Comparison of ENCODE assay signal across 27 cellular contexts in genomic region chr9:71514344-71514975, GRCh38.
"Had no signal": no experiment of that assay in that cellular context is flagged by ENCODE, and none has a peak within 500 bp of the region (broad histone marks: within the 10 kb centered on the region; RNA-seq: fewer than 3 reads in every experiment).

No MANE protein-coding gene starts in this region.

- H3K4me1 ChIP-seq: pancreas, psoas muscle, sigmoid colon, stomach, tibial artery had no signal

- DNase-seq: activated CD4-positive, alpha-beta T cell treated with anti-CD3 and anti-CD28 coated beads for 48 hours; activated CD4-positive, alpha-beta T cell treated with anti-CD3 and anti-CD28 coated beads, Interleukin-2, amount 50 U/mL, for 48 hours; activated CD8-positive, alpha-beta memory T cell treated with anti-CD3 and anti-CD28 coated beads, Interleukin-2, amount 50 U/mL, for 4 hours; activated gamma-delta T cell treated with Interleukin-2 at 50 U/mL for 16 hours; activated naive CD4-positive, alpha-beta T cell treated with anti-CD3 and anti-CD28 coated beads, Interleukin-2, amount 50 U/mL, for 16 hours; activated T-cell treated with anti-CD3 and anti-CD28 coated beads, Interleukin-2, amount 50 U/mL, for 24 hours; effector CD8-positive, alpha-beta T cell; erythroblast; head of caudate nucleus; kidney; left colon; naive thymus-derived CD4-positive, alpha-beta T cell; nucleus accumbens; pancreas; psoas muscle; sigmoid colon; stimulated activated CD4-positive, alpha-beta T cell treated with anti-CD3 and anti-CD28 coated beads, Interleukin-1b, Interleukin-23, amount 100 ng/mL, for 48 hours; stimulated activated CD4-positive, alpha-beta T cell treated with anti-CD3 and anti-CD28 coated beads, Interleukin-4, amount 100 ng/mL, for 4 hours; stimulated activated naive B cell treated with anti-CD40 and anti-IgM and Interleukin-4, amounts not matched to agents 10 μg/mL and 1 μg/mL and 100 μg/mL, for 72 hours; stomach; tibial artery; WERI-Rb-1 had no signal

- H3K4me3 Mint-ChIP-seq: activated T-cell treated with anti-CD3 and anti-CD28 coated beads, Interleukin-2, amount 50 U/mL, for 24 hours; activated T-helper 17 cell treated with anti-CD3 and anti-CD28 coated beads, Interleukin-2, amount 50 U/mL, for 72 hours; central memory CD8-positive, alpha-beta T cell; mesothelial cell of epicardium; naive thymus-derived CD4-positive, alpha-beta T cell; stimulated activated naive B cell treated with anti-CD40 and anti-IgM and Interleukin-4, amounts not matched to agents 10 μg/mL and 1 μg/mL and 100 μg/mL, for 72 hours had no signal

- H3K27me3 ChIP-seq: pancreas, sigmoid colon, stomach had no signal

- H3K36me3 ChIP-seq: pancreas, sigmoid colon, stomach, tibial artery, WERI-Rb-1 had no signal

- H3K36me3 Mint-ChIP-seq: mesothelial cell of epicardium; naive thymus-derived CD4-positive, alpha-beta T cell; stimulated activated naive B cell treated with anti-CD40 and anti-IgM and Interleukin-4, amounts not matched to agents 10 μg/mL and 1 μg/mL and 100 μg/mL, for 72 hours had no signal

- H3K9me3 ChIP-seq: pancreas, psoas muscle, sigmoid colon, stomach, tibial artery had no signal

- H3K4me3 ChIP-seq: pancreas, psoas muscle, sigmoid colon, smooth muscle cell, stomach, tibial artery had no signal

- H3K4me1 Mint-ChIP-seq: activated T-helper 17 cell treated with anti-CD3 and anti-CD28 coated beads, Interleukin-2, amount 50 U/mL, for 72 hours; central memory CD8-positive, alpha-beta T cell had no signal

- H3K9me3 Mint-ChIP-seq: activated T-cell treated with anti-CD3 and anti-CD28 coated beads, Interleukin-2, amount 50 U/mL, for 24 hours; activated T-helper 17 cell treated with anti-CD3 and anti-CD28 coated beads, Interleukin-2, amount 50 U/mL, for 72 hours; central memory CD8-positive, alpha-beta T cell had no signal

- H3K27ac ChIP-seq: pancreas, psoas muscle, sigmoid colon, stomach, tibial artery, WERI-Rb-1 had no signal

- H3K27ac Mint-ChIP-seq: activated T-cell treated with anti-CD3 and anti-CD28 coated beads, Interleukin-2, amount 50 U/mL, for 24 hours; activated T-helper 17 cell treated with anti-CD3 and anti-CD28 coated beads, Interleukin-2, amount 50 U/mL, for 72 hours; mesothelial cell of epicardium; naive thymus-derived CD4-positive, alpha-beta T cell; stimulated activated naive B cell treated with anti-CD40 and anti-IgM and Interleukin-4, amounts not matched to agents 10 μg/mL and 1 μg/mL and 100 μg/mL, for 72 hours had no signal

- ATAC-seq: activated CD4-positive, CD25-positive, alpha-beta regulatory T cell treated with anti-CD3 and anti-CD28 coated beads, Interleukin-2, amount 50 U/mL, for 24 hours; activated T-helper 17 cell treated with anti-CD3 and anti-CD28 coated beads, Interleukin-2, amount 50 U/mL, for 72 hours; left colon; naive thymus-derived CD4-positive, alpha-beta T cell; pancreas; psoas muscle; stimulated activated naive B cell treated with anti-CD40 and anti-IgM and Interleukin-4, amounts not matched to agents 10 μg/mL and 1 μg/mL and 100 μg/mL, for 72 hours had no signal
